8 cellular contexts compared by ENCODE assay signal in the genomic region with DNA sequence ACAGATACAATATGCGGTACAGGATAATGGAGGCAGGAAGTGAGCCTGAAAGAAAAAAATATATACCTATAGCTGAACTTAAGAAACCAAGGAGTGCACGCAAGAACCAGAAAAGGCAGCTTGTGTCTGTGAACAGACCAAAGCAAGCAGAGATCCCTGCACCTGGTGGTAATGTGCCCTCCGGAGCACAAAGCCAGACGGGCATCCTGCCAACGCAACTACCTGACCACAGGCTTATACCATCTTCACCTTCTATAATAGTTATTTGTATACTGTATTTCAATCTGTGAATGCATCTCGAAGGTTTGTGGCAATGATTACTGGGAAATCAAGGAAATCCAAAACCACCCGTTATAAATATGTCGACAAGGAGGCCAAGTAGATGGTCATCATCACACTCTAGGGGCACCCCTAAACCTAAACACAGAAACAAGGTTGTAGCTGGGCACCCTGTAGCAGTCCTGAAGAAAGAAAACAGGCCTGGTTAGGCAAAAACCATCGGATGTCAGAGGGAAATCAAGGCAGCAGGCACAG. TPM values are rescaled to one million over a fixed set of nuclear protein-coding genes. Genes with fewer than 3 reads are reported as not detected.
DNase-seq lines count a peak whose midpoint lies in the region; ATAC-seq, FAIRE-seq and TF ChIP-seq lines count a peak whose summit lies in the region.

No MANE protein-coding gene starts in this region.

- BruUV-seq in OCI-LY7 (replicated peaks; lab: Mats Ljungman, UMichigan): no TSS peak

- FAIRE-seq in GM19239 (lab: Jason Lieb, UNC): peak; percentile 82

- H3K27ac ChIP-seq in OCI-LY7 (ENCODE audit: low read depth, low read length, poor library complexity, severe bottlenecking): peak overlapping the region; percentile 73

- peaks cover 18% of the 10 kb centered on the region for H3K9me3 ChIP-seq in OCI-LY7 (ENCODE audit: low read length)

- H3K4me3 ChIP-seq in AG09309 (ENCODE audit: control insufficient read depth, low read depth, low read length) (peak overlapping the region; percentile 70), OCI-LY7 (ENCODE audit: low read depth, low read length, poor library complexity, severe bottlenecking) (peak overlapping the region; percentile 83)

- peaks cover 3% of the 10 kb centered on the region; the same call in 1 of the 2 replicates for H4K20me1 ChIP-seq in OCI-LY7 (ENCODE audit: insufficient read depth, low read length)

- POLR2A ChIA-PET in OCI-LY7 (lab: Charles Lee): no interaction called here

- peaks cover 24% of the 10 kb centered on the region for H3K4me1 Mint-ChIP-seq in glutamatergic neuron (ENCODE audit: low read depth, unreplicated experiment)
- peaks cover 21% of the 10 kb centered on the region for H3K4me1 Mint-ChIP-seq in progenitor cell of endocrine pancreas (ENCODE audit: low read depth)

- CTCF ChIA-PET in OCI-LY7 (lab: Charles Lee; ENCODE audit: unreplicated experiment): no interaction called here

- peaks cover 11% of the 10 kb centered on the region for H3K27me3 Mint-ChIP-seq in glutamatergic neuron (ENCODE audit: unreplicated experiment)
- H3K27me3 Mint-ChIP-seq in progenitor cell of endocrine pancreas: no peaks in the 10 kb centered on the region

- peak overlapping the region; percentile 90 for H3K27ac Mint-ChIP-seq in glutamatergic neuron (ENCODE audit: unreplicated experiment)
- peak overlapping the region; percentile 96 for H3K27ac Mint-ChIP-seq in progenitor cell of endocrine pancreas

- H2AFZ ChIP-seq in OCI-LY7 (ENCODE audit: low read length): peak overlapping the region; percentile 56

- H3K79me2 ChIP-seq in OCI-LY7 (ENCODE audit: insufficient read depth, low read depth, low read length): peaks cover 53% of the 10 kb centered on the region

- peaks cover 20% of the 10 kb centered on the region for H3K36me3 ChIP-seq in OCI-LY7 (ENCODE audit: insufficient read depth, low read length)

- intact Hi-C loops in OCI-LY7 (cut with micrococcal nuclease; ENCODE audit: unreplicated experiment): loop anchor here (5.0 kb wide), 1 partner anchor 620 kb away; the partner anchor contains the start of gene CCNC

- ATAC-seq in HG03280 (IDR thresholded peaks at IDR 0.05; ENCODE audit: unreplicated experiment): peak; percentile 21

- H3K9me2 ChIP-seq in OCI-LY7 (ENCODE audit: insufficient read depth, low read length): no peaks in the 10 kb centered on the region

- peak overlapping the region; percentile 81 for H3K4me2 ChIP-seq in OCI-LY7 (ENCODE audit: low read length)

- H3K36me3 Mint-ChIP-seq in glutamatergic neuron (ENCODE audit: unreplicated experiment): peaks cover 25% of the 10 kb centered on the region
- H3K36me3 Mint-ChIP-seq in progenitor cell of endocrine pancreas (ENCODE audit: insufficient read depth): peaks cover 12% of the 10 kb centered on the region

- no peak for DNase-seq in AG09309 (ENCODE audit: low read depth)
- DNase-seq in GM19239 (ENCODE audit: insufficient read length, low spot score): no peak
- peak; percentile 73 for DNase-seq in OCI-LY7 (ENCODE audit: low spot score)
- peak; percentile 29 for DNase-seq in activated effector memory CD4-positive, alpha-beta T cell treated with Interleukin-2 at 50 U/mL for 16 hours
- no peak for DNase-seq in glutamatergic neuron
- no peak for DNase-seq in progenitor cell of endocrine pancreas (ENCODE audit: low spot score, unreplicated experiment)
- DNase-seq in AG08395 (ENCODE audit: low spot score): no peak

- H3K9me3 Mint-ChIP-seq in glutamatergic neuron (ENCODE audit: unreplicated experiment) (peaks cover 3% of the 10 kb centered on the region), progenitor cell of endocrine pancreas (ENCODE audit: low read depth) (peaks cover 26% of the 10 kb centered on the region)

- peak overlapping the region; percentile 90 for H3K4me3 Mint-ChIP-seq in glutamatergic neuron (ENCODE audit: unreplicated experiment)
- H3K4me3 Mint-ChIP-seq in progenitor cell of endocrine pancreas (ENCODE audit: low read depth): peak overlapping the region; percentile 92

- H3K4me1 ChIP-seq in OCI-LY7 (ENCODE audit: insufficient read depth, low read length, poor library complexity, severe bottlenecking): peaks cover 15% of the 10 kb centered on the region

- TF ChIP-seq CTCF in AG09309 (IDR thresholded peaks at IDR 0.05; ENCODE audit: control insufficient read depth, insufficient read depth, low read depth, low read length, missing control alignments): no peak
- no peak for TF ChIP-seq CTCF in OCI-LY7 (conservative IDR thresholded peaks at IDR 0.05; ENCODE audit: low read length)
- no peak for TF ChIP-seq CTCF in glutamatergic neuron (IDR thresholded peaks at IDR 0.05; ENCODE audit: partially characterized antibody, unreplicated experiment)
- no peak for TF ChIP-seq CTCF in progenitor cell of endocrine pancreas (IDR thresholded peaks at IDR 0.05; ENCODE audit: unreplicated experiment)

RNA-seq across cellular contexts. Expression of gene FBXL4, which starts 0.8 kb away (rescaled TPM):
- total RNA-seq in OCI-LY7 (2014; rRNA removed; shearing (Covaris generic)): 8.0 and 14.5 TPM in 2 replicates
- total RNA-seq in OCI-LY7 (2022): 20.9 and 22.2 TPM in 2 replicates
- total RNA-seq in glutamatergic neuron (ENCODE audit: unreplicated experiment): 30.9 TPM
- total RNA-seq in progenitor cell of endocrine pancreas: 18.0 and 18.3 TPM in 2 replicates

Comparison
In these comparisons a context has a peak if more than half of its experiments do, and no peak if none do; other contexts are left out.
1. DNase-seq: peak in OCI-LY7 (single experiment) and activated effector memory CD4-positive, alpha-beta T cell treated with Interleukin-2 at 50 U/mL for 16 hours (single experiment); none in AG09309 (single experiment), GM19239 (single experiment), glutamatergic neuron (single experiment), progenitor cell of endocrine pancreas (single experiment) and AG08395 (single experiment).